8 cellular contexts compared by ENCODE assay signal in genomic region chr4:8200302-8200975, GRCh38. TPM values are rescaled to one million over a fixed set of nuclear protein-coding genes. Genes with fewer than 3 reads are reported as not detected.
DNase-seq lines count a peak whose midpoint lies in the region; ATAC-seq and TF ChIP-seq lines count a peak whose summit lies in the region.

No MANE protein-coding gene starts in this region.

- TF ChIP-seq EP300 in suprapubic skin (IDR thresholded peaks at IDR 0.05), result no peak

- peak in 1 of 2 donors; percentile 28 for TF ChIP-seq POLR2A in suprapubic skin (IDR thresholded peaks at IDR 0.05)

- H3K4me3 ChIP-seq in suprapubic skin, result peak overlapping the region; percentile 48

- DNase-seq in Right ventricle myocardium inferior (ENCODE audit: missing footprints) (peak; percentile 92), cardiac septum (ENCODE audit: low spot score) (no peak), left colon (peak; percentile 58 to 63), suprapubic skin (ENCODE audit: low spot score in 2 of 2) (no peak), NCI-H82 treated with DMSO at 0.1 percent for 48 hours (lab: John Stamatoyannopoulos, UW; ENCODE audit: unreplicated experiment) (no peak), cerebellum (ENCODE audit: low spot score) (no peak)
- DNase-seq in activated naive CD4-positive, alpha-beta T cell treated with anti-CD3 and anti-CD28 coated beads, Interleukin-2, amount 50 U/mL, for 72 hours (ENCODE audit: low spot score in 2 of 2), result peak in 1 of 2 donors; percentile 12

- H3K27ac Mint-ChIP-seq in activated naive CD4-positive, alpha-beta T cell treated with anti-CD3 and anti-CD28 coated beads, Interleukin-2, amount 50 U/mL, for 72 hours, result peak overlapping the region; percentile 72 to 81

- no peaks in the 10 kb centered on the region for H3K9me3 Mint-ChIP-seq in activated naive CD4-positive, alpha-beta T cell treated with anti-CD3 and anti-CD28 coated beads, Interleukin-2, amount 50 U/mL, for 72 hours

- no peak for TF ChIP-seq CTCF in suprapubic skin (IDR thresholded peaks at IDR 0.05)

- H3K4me1 ChIP-seq in suprapubic skin, result peaks cover 52% of the 10 kb centered on the region

- 48% methylated on average over 6 of the region's 30 CpGs for WGBS in suprapubic skin

- ATAC-seq in Right ventricle myocardium inferior (peak; percentile 56), left colon (no peak), HG02623 (IDR thresholded peaks at IDR 0.05; ENCODE audit: unreplicated experiment) (no peak)
- peak; percentile 14 to 23 for ATAC-seq in activated naive CD4-positive, alpha-beta T cell treated with anti-CD3 and anti-CD28 coated beads, Interleukin-2, amount 50 U/mL, for 72 hours

- H3K36me3 Mint-ChIP-seq in activated naive CD4-positive, alpha-beta T cell treated with anti-CD3 and anti-CD28 coated beads, Interleukin-2, amount 50 U/mL, for 72 hours, result no peaks in the 10 kb centered on the region

- intact Hi-C loops in Right ventricle myocardium inferior (cut with DNase I), result no loop called here
- intact Hi-C loops in cardiac septum (cut with DNase I), result no loop called here
- intact Hi-C loops in left colon (cut with DNase I, micrococcal nuclease), result no loop called here

- H3K27ac ChIP-seq in suprapubic skin, result peak overlapping the region; percentile 65

- H3K36me3 ChIP-seq in suprapubic skin, result no peaks in the 10 kb centered on the region

- H3K9me3 ChIP-seq in suprapubic skin, result no peaks in the 10 kb centered on the region

- H3K27me3 ChIP-seq in suprapubic skin, result no peaks in the 10 kb centered on the region

RNA-seq across cellular contexts. Expression of gene SH3TC1, which starts 1.3 kb away (rescaled TPM):
- total RNA-seq in Right ventricle myocardium inferior, result 11.2 TPM
- 16.5 TPM for total RNA-seq in cardiac septum
- total RNA-seq in activated naive CD4-positive, alpha-beta T cell treated with anti-CD3 and anti-CD28 coated beads, Interleukin-2, amount 50 U/mL, for 72 hours, result 10 to 100 TPM; 12.2 to 22.2 TPM
- 10 to 100 TPM; 13.8 to 18.3 TPM for total RNA-seq in left colon
- total RNA-seq in suprapubic skin, result 10 to 100 TPM in 2 of 4 donors, 1 to 10 TPM in 2; 6.3 to 15.1 (median 9.9) TPM
- total RNA-seq in cerebellum, result 5.6 TPM

RNA-seq across cellular contexts. Expression of gene ABLIM2, which starts 41.8 kb away (rescaled TPM):
- total RNA-seq in Right ventricle myocardium inferior, result 24.9 TPM
- 22.6 TPM for total RNA-seq in cardiac septum
- total RNA-seq in activated naive CD4-positive, alpha-beta T cell treated with anti-CD3 and anti-CD28 coated beads, Interleukin-2, amount 50 U/mL, for 72 hours, result under 1 TPM; 0.27 to 0.41 TPM
- 10 to 100 TPM; 18.7 to 24.4 TPM for total RNA-seq in left colon
- 10 to 100 TPM; 11.2 to 16.9 (median 13.3) TPM for total RNA-seq in suprapubic skin
- total RNA-seq in cerebellum, result 14.2 TPM

Comparison
In these comparisons a context has a peak if more than half of its experiments do, and no peak if none do; other contexts are left out.
1. DNase-seq: peak in Right ventricle myocardium inferior (single experiment) and left colon (2 of 2); none in cardiac septum (single experiment), suprapubic skin (0 of 2), NCI-H82 treated with DMSO at 0.1 percent for 48 hours (single experiment) and cerebellum (single experiment).
2. ATAC-seq: peak in Right ventricle myocardium inferior (single experiment) and activated naive CD4-positive, alpha-beta T cell treated with anti-CD3 and anti-CD28 coated beads, Interleukin-2, amount 50 U/mL, for 72 hours (2 of 2); none in left colon (single experiment) and HG02623 (single experiment).
3. RNA of gene ABLIM2, which starts 41.8 kb away (total RNA-seq): 24.9 TPM in Right ventricle myocardium inferior (single experiment), 18.7 to 24.4 TPM in left colon, 22.6 TPM in cardiac septum (single experiment), 11.2 to 16.9 TPM in suprapubic skin and 14.2 TPM in cerebellum (single experiment); 0.27 to 0.41 TPM in activated naive CD4-positive, alpha-beta T cell treated with anti-CD3 and anti-CD28 coated beads, Interleukin-2, amount 50 U/mL, for 72 hours; every median in the first group is over 4 times any median in the second.